8 cellular contexts compared by ENCODE assay signal in genomic region chr5:179698935-179699639, GRCh38. TPM values are rescaled to one million over a fixed set of nuclear protein-coding genes. Genes with fewer than 3 reads are reported as not detected.
DNase-seq lines count a peak whose midpoint lies in the region; ATAC-seq and TF ChIP-seq lines count a peak whose summit lies in the region.

Gene CANX (plus strand): TSS chr5:179698967. CDS start chr5:179705682, 6,715 bp downstream.

- peaks cover 42% of the 10 kb centered on the region for H3K4me1 Mint-ChIP-seq in T-helper 17 cell

- no peak within 1 kb of the TSS for H2BK15ac ChIP-seq in neuronal stem cell (ENCODE audit: low read length)

- no peaks in the 10 kb centered on the region for H3K36me3 Mint-ChIP-seq in T-helper 17 cell (ENCODE audit: low read depth)

- no peak within 1 kb of the TSS for H2BK120ac ChIP-seq in neuronal stem cell (ENCODE audit: low read depth, low read length)

- H3K79me1 ChIP-seq in neuronal stem cell (ENCODE audit: low read depth, low read length), result peaks cover 5% of the 10 kb centered on the region

- H4K8ac ChIP-seq in neuronal stem cell (ENCODE audit: low read depth, low read length), result no peak within 1 kb of the TSS

- H2BK5ac ChIP-seq in neuronal stem cell (ENCODE audit: low read length), result peak within 1 kb of the TSS; percentile 97

- TF ChIP-seq CTCF in fibroblast of pulmonary artery (IDR thresholded peaks at IDR 0.05; ENCODE audit: low read length, missing control alignments), result no peak

- no peak for DNase-seq in Caki2 (ENCODE audit: low read depth)
- DNase-seq in HCEC 1CT, result peak; percentile 9
- no peak for DNase-seq in T-helper 17 cell
- no peak for DNase-seq in fibroblast of pulmonary artery (ENCODE audit: low read depth)
- DNase-seq in neuronal stem cell (ENCODE audit: low spot score), result no peak
- no peak for DNase-seq in activated gamma-delta T cell treated with Interleukin-2 at 50 U/mL for 16 hours
- DNase-seq in central memory CD4-positive, alpha-beta T cell, result no peak
- no peak for DNase-seq in NCI-H510A (lab: John Stamatoyannopoulos, UW)

- peak within 1 kb of the TSS; percentile 66 for H2BK12ac ChIP-seq in neuronal stem cell (ENCODE audit: low read length)

- WGBS in neuronal stem cell (ENCODE audit: extremely low coverage in 2 of 2, insufficient read length in 2 of 2, insufficient replicate concordance in 1 of 2), 2 donors, result no CpG with 5 or more reads among the region's 59 CpGs

- H3K18ac ChIP-seq in neuronal stem cell (ENCODE audit: low read length), result peak within 1 kb of the TSS; percentile 100

- H3K27ac Mint-ChIP-seq in T-helper 17 cell, result peak within 1 kb of the TSS; percentile 98

- H3K4ac ChIP-seq in neuronal stem cell (ENCODE audit: low read length), result peak within 1 kb of the TSS; percentile 84

- no peak for ATAC-seq in T-helper 17 cell

- H3K9ac ChIP-seq in neuronal stem cell (ENCODE audit: low read depth, low read length, poor library complexity), result peak within 1 kb of the TSS; percentile 94

- H3K4me2 ChIP-seq in neuronal stem cell (ENCODE audit: insufficient read depth, low read length, poor library complexity, severe bottlenecking), result peak within 1 kb of the TSS; percentile 88

- peak within 1 kb of the TSS; percentile 91 for H2AFZ ChIP-seq in neuronal stem cell (ENCODE audit: low read length)

- peak within 1 kb of the TSS; percentile 46 for H4K91ac ChIP-seq in neuronal stem cell (ENCODE audit: low read depth, low read length, poor library complexity)

- H3K27me3 ChIP-seq in neuronal stem cell (ENCODE audit: control insufficient read depth in 3 of 3, insufficient read depth in 3 of 3, low read depth in 1 of 3, low read length in 3 of 3), result no peaks in the 10 kb centered on the region

- H2AK5ac ChIP-seq in neuronal stem cell (ENCODE audit: low read depth, low read length), result peak within 1 kb of the TSS; percentile 96

- H3K14ac ChIP-seq in neuronal stem cell (ENCODE audit: low read length), result peak within 1 kb of the TSS; percentile 100

- H3K9me3 ChIP-seq in T-helper 17 cell (ENCODE audit: control insufficient read depth, low read length, poor library complexity, severe bottlenecking) (no peaks in the 10 kb centered on the region), neuronal stem cell (replicated peaks in 1 of 2; ENCODE audit: control insufficient read depth in 2 of 2, insufficient read depth in 1 of 2, low read depth in 1 of 2, low read length in 2 of 2) (peaks cover 0 to 4% of the 10 kb centered on the region in 2 donors)

- H3K23ac ChIP-seq in neuronal stem cell (ENCODE audit: low read depth, low read length, poor library complexity), result peak within 1 kb of the TSS; percentile 99

- H3K4me3 ChIP-seq in fibroblast of pulmonary artery (replicated peaks; ENCODE audit: low read depth, low read length) (peak within 1 kb of the TSS; percentile 80), neuronal stem cell (ENCODE audit: low read length in 2 of 2) (peak within 1 kb of the TSS; percentile 93 to 99)

- H3K27ac ChIP-seq in neuronal stem cell (replicated peaks; ENCODE audit: low read length), result peak within 1 kb of the TSS; percentile 92

- in situ Hi-C loops in Caki2 (cut with HindIII; ENCODE audit: low pct_unique_long_range_greater_than_20kb, low sequenced_read_pairs), result no loop called here

- peaks cover 10 to 38% of the 10 kb centered on the region in 2 donors for H3K36me3 ChIP-seq in neuronal stem cell (replicated peaks in 1 of 2; ENCODE audit: control insufficient read depth in 2 of 2, insufficient read depth in 2 of 2, low read length in 2 of 2)

- H3K4me3 Mint-ChIP-seq in T-helper 17 cell, result peak within 1 kb of the TSS; percentile 95

- no peaks in the 10 kb centered on the region for H3K27me3 Mint-ChIP-seq in T-helper 17 cell

- H3K4me1 ChIP-seq in neuronal stem cell (ENCODE audit: control insufficient read depth in 2 of 2, insufficient read depth in 1 of 2, low read depth in 1 of 2, low read length in 2 of 2), result peaks cover 3 to 6% of the 10 kb centered on the region in 2 donors

RNA-seq across cellular contexts. Expression of gene CANX, which starts in this region (rescaled TPM):
- total RNA-seq in Caki2 (2014; rRNA removed; shearing (Covaris generic); ENCODE audit: low replicate concordance), result 596 and 607 TPM in 2 replicates
- 100 to 1,000 TPM; 235 to 238 TPM for total RNA-seq in T-helper 17 cell
- polyA plus RNA-seq in neuronal stem cell (2013, experiment 1 of 2), result 176 TPM
- 182 TPM for polyA plus RNA-seq in neuronal stem cell (2013, experiment 2 of 2)
